In the genomic region with DNA sequence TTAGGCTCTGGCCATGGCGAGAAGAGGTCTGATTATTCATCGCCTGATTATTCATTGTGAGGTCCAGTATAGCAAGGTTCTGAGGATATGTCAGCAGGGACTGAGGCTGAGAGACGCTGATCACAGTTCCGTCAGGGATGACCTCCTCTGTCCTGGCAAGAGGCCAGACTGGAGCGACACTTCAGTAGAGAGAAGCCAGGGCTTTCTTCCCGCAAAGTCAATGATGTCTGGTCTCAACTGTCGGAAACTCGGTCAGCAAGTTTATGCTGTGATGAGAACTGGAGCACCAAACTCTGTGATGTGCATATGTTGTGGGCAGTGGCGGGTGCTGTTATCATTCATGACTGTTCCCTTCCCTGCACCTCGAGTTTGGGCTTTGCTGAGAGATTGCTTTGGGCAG, we compare ENCODE assay signal across 13 cellular contexts. TPM values are rescaled to one million over a fixed set of nuclear protein-coding genes. Genes with fewer than 3 reads are reported as not detected.
A peak's percentile ranks its signal among the peaks of the same experiment; 100 is the strongest.
DNase-seq lines count a peak whose midpoint lies in the region; ATAC-seq and TF ChIP-seq lines count a peak whose summit lies in the region.
"Had no signal": no experiment of that assay in that cellular context is flagged by ENCODE, and none has a peak within 500 bp of the region (broad histone marks: within the 10 kb centered on the region; RNA-seq: fewer than 3 reads in every experiment).

No MANE protein-coding gene starts in this region.

- TF ChIP-seq RAD21 in IMR-90 (IDR thresholded peaks at IDR 0.05; ENCODE audit: low read length): no peak

- H3K79me1 ChIP-seq in IMR-90 (ENCODE audit: low read depth in 1 of 2, low read length in 2 of 2) (no peaks in the 10 kb centered on the region), mesendoderm (ENCODE audit: low read length) (no peaks in the 10 kb centered on the region)

- no peaks in the 10 kb centered on the region for H3K79me2 ChIP-seq in mesendoderm (ENCODE audit: control insufficient read depth, insufficient read depth, low read length)

- H2BK20ac ChIP-seq in IMR-90 (ENCODE audit: low read depth, low read length): no peak overlapping the region

- H3K9ac ChIP-seq in IMR-90 (ENCODE audit: low read depth, low read length): no peak overlapping the region
- no peak overlapping the region for H3K9ac ChIP-seq in mesendoderm (ENCODE audit: low read length)

- peaks cover 9% of the 10 kb centered on the region for H4K20me1 ChIP-seq in IMR-90 (ENCODE audit: insufficient read depth, low read length)

- no peaks in the 10 kb centered on the region for H3K36me3 Mint-ChIP-seq in WTC11
- H3K36me3 Mint-ChIP-seq in immature natural killer cell: no peaks in the 10 kb centered on the region

- H3K27me3 Mint-ChIP-seq in WTC11 (ENCODE audit: low read depth): no peaks in the 10 kb centered on the region
- peaks cover 2 to 5% (median 2%) of the 10 kb centered on the region in 3 donors for H3K27me3 Mint-ChIP-seq in immature natural killer cell (ENCODE audit: low read depth in 3 of 3)

- intact Hi-C loops in IMR-90 (cut with micrococcal nuclease): no loop called here

- POLR2A ChIA-PET in IMR-90 (lab: Charles Lee; ENCODE audit: unreplicated experiment): interaction anchor here (0.5 kb wide), 1 partner anchor 22 kb away, joined by 4 read pairs; no protein-coding TSS in a partner anchor
- POLR2A ChIA-PET in WTC11 (lab: Charles Lee): no interaction called here

- H3K4me1 Mint-ChIP-seq in WTC11 (peaks cover 33% of the 10 kb centered on the region), immature natural killer cell (peaks cover 4 to 8% of the 10 kb centered on the region in 2 donors)

- CTCF ChIA-PET in IMR-90 (lab: Yijun Ruan, JAX): no interaction called here
- CTCF ChIA-PET in WTC11 (lab: Charles Lee): no interaction called here

- H3K4me3 ChIP-seq in IMR-90 (ENCODE audit: insufficient read depth, low read depth, low read length): no peak overlapping the region
- no peak overlapping the region for H3K4me3 ChIP-seq in mesendoderm (ENCODE audit: low read length)
- H3K4me3 ChIP-seq: lower lobe of right lung, upper lobe of right lung had no signal

- H3K9me3 Mint-ChIP-seq in WTC11 (no peaks in the 10 kb centered on the region), immature natural killer cell (no peaks in the 10 kb centered on the region)
- H3K9me3 Mint-ChIP-seq: activated T-helper 1 cell treated with anti-CD3 and anti-CD28 coated beads, Interleukin-12 subunit alpha, Interleukin-12 subunit beta, Interleukin-2, Interleukin-4 antibody, amounts not matched to agents 30 ng/mL and 10 ng/mL and 1 ng/mL, durations not matched to agents 14 hours and 24 hours and 36 hours had no signal

- H2AK5ac ChIP-seq in IMR-90 (ENCODE audit: low read depth, low read length) (peak overlapping the region; percentile 65; the same call in 1 of the 2 replicates), mesendoderm (ENCODE audit: low read length) (no peak overlapping the region)

- no peak overlapping the region for H4K91ac ChIP-seq in IMR-90 (ENCODE audit: insufficient read depth, low read depth, low read length)

- H3K36me3 ChIP-seq in IMR-90 (ENCODE audit: control insufficient read depth, insufficient read depth, low read length) (no peaks in the 10 kb centered on the region), mesendoderm (ENCODE audit: control insufficient read depth, insufficient read depth, low read length) (no peaks in the 10 kb centered on the region)
- H3K36me3 ChIP-seq: lower lobe of right lung, upper lobe of right lung had no signal

- no peak overlapping the region for H3K18ac ChIP-seq in IMR-90 (ENCODE audit: low read depth, low read length)
- H3K18ac ChIP-seq in mesendoderm (ENCODE audit: low read length): no peak overlapping the region

- H3K4ac ChIP-seq in IMR-90 (ENCODE audit: low read depth, low read length) (peak overlapping the region; percentile 9; the same call in 1 of the 2 replicates), mesendoderm (ENCODE audit: low read depth, low read length) (no peak overlapping the region)

- TF ChIP-seq CTCF in IMR-90 (conservative IDR thresholded peaks at IDR 0.05; ENCODE audit: low read depth, low read length) (no peak), WTC11 (IDR thresholded peaks at IDR 0.05) (no peak)

- H3K27me3 ChIP-seq in IMR-90 (ENCODE audit: control insufficient read depth, insufficient read depth, low read length) (no peaks in the 10 kb centered on the region), mesendoderm (ENCODE audit: insufficient read depth, low read length, poor library complexity) (no peaks in the 10 kb centered on the region)
- H3K27me3 ChIP-seq: upper lobe of right lung had no signal

- peak in 2 of 3 experiments; percentile 26 to 89 for DNase-seq in NCI-H1417 (lab: John Stamatoyannopoulos, UW)
- no peak for DNase-seq in NCI-H1417 treated with DMSO at 0.1 percent for 48 hours (lab: John Stamatoyannopoulos, UW)
- DNase-seq in IMR-90: no peak
- DNase-seq in WTC11 (ENCODE audit: low spot score): no peak
- no peak for DNase-seq in mesendoderm
- no peak for DNase-seq in OCI-M2 (lab: John Stamatoyannopoulos, UW; ENCODE audit: unreplicated experiment)
- no peak for DNase-seq in activated gamma-delta T cell treated with Interleukin-2 at 50 U/mL for 16 hours
- DNase-seq in immature natural killer cell: no peak
- DNase-seq: 8988T; lower lobe of right lung; NK-92 treated with Interleukin-12 subunit alpha and Interleukin-12 subunit beta, amount 100 ng/mL, for 24 hours; upper lobe of right lung had no signal

- ATAC-seq in IMR-90 (ENCODE audit: low read depth) (peak; percentile 1; the same call in 1 of the 2 replicates), WTC11 (no peak)
- ATAC-seq: lower lobe of right lung, upper lobe of right lung had no signal

- H3K9me3 ChIP-seq in IMR-90 (ENCODE audit: control insufficient read depth, insufficient read depth, low read length): no peaks in the 10 kb centered on the region
- H3K9me3 ChIP-seq: lower lobe of right lung, upper lobe of right lung had no signal

- peak overlapping the region; percentile 100; the same call in 1 of the 2 replicates for H3K27ac Mint-ChIP-seq in WTC11
- no peak overlapping the region for H3K27ac Mint-ChIP-seq in immature natural killer cell

- H4K5ac ChIP-seq in IMR-90 (ENCODE audit: low read depth, low read length) (no peak overlapping the region; the same call in 1 of the 2 replicates), mesendoderm (ENCODE audit: low read length) (no peak overlapping the region)

- peak overlapping the region; percentile 54 for H2AFZ ChIP-seq in IMR-90 (replicated peaks; ENCODE audit: low read length, poor library complexity)

- no peak overlapping the region for H4K8ac ChIP-seq in IMR-90 (ENCODE audit: low read depth in 2 of 2, low read length in 2 of 2)
- no peak overlapping the region for H4K8ac ChIP-seq in mesendoderm (ENCODE audit: low read depth, low read length)

- no peak overlapping the region for H3K4me3 Mint-ChIP-seq in WTC11
- H3K4me3 Mint-ChIP-seq in immature natural killer cell: no peak overlapping the region
- H3K4me3 Mint-ChIP-seq: activated T-helper 1 cell treated with anti-CD3 and anti-CD28 coated beads, Interleukin-12 subunit alpha, Interleukin-12 subunit beta, Interleukin-2, Interleukin-4 antibody, amounts not matched to agents 30 ng/mL and 10 ng/mL and 1 ng/mL, durations not matched to agents 14 hours and 24 hours and 36 hours had no signal

- no peak overlapping the region for H3K14ac ChIP-seq in IMR-90 (replicated peaks; ENCODE audit: low read depth, low read length)

- H3K23ac ChIP-seq in IMR-90 (ENCODE audit: low read depth, low read length): no peak overlapping the region
- H3K23ac ChIP-seq in mesendoderm (ENCODE audit: low read length): no peak overlapping the region

- H3K56ac ChIP-seq in IMR-90 (ENCODE audit: extremely low read depth, insufficient read depth, low read length): no peak overlapping the region
- H3K56ac ChIP-seq in mesendoderm (ENCODE audit: low read length): peak overlapping the region; percentile 44

- H2BK5ac ChIP-seq in IMR-90 (ENCODE audit: low read depth, low read length, poor library complexity, severe bottlenecking) (peak overlapping the region; percentile 12), mesendoderm (ENCODE audit: low read length) (no peak overlapping the region)

- in situ Hi-C loops in IMR-90 (cut with MboI; ENCODE audit: low sequenced_read_pairs): loop anchor here (25.0 kb wide), 2 partner anchors 1764 to 1889 kb away; no protein-coding TSS in a partner anchor

- BruUV-seq in IMR-90 (replicated peaks; lab: Mats Ljungman, UMichigan): no TSS peak

- H2BK15ac ChIP-seq in IMR-90 (ENCODE audit: low read depth, low read length) (no peak overlapping the region), mesendoderm (replicated peaks; ENCODE audit: low read depth) (no peak overlapping the region)

- peaks cover 26% of the 10 kb centered on the region for H3K9me1 ChIP-seq in IMR-90 (ENCODE audit: insufficient read depth, low read length)

- WGBS in IMR-90 (ENCODE audit: extremely low coverage in 2 of 2, insufficient read length in 1 of 2), 2 experiments: 51% methylated on average over 6 of the region's 10 CpGs; no CpG with 5 or more reads in 1 of the 2 experiments
- no CpG with 5 or more reads among the region's 10 CpGs for WGBS in mesendoderm (ENCODE audit: extremely low coverage, insufficient coverage, low lambda C conversion rate)

- dilution Hi-C loops in IMR-90 (cut with HindIII; ENCODE audit: low sequenced_read_pairs, unreplicated experiment): no loop called here

- no peak overlapping the region for H2BK120ac ChIP-seq in IMR-90 (ENCODE audit: low read depth, low read length)
- H2BK120ac ChIP-seq in mesendoderm (ENCODE audit: low read depth, low read length): no peak overlapping the region

- H3K4me2 ChIP-seq in IMR-90 (ENCODE audit: low read depth, low read length) (no peak overlapping the region; the same call in 1 of the 2 replicates), mesendoderm (ENCODE audit: low read length) (no peak overlapping the region)

- no peak for TF ChIP-seq POLR2A in IMR-90 (IDR thresholded peaks at IDR 0.05; ENCODE audit: low read depth, low read length)

- H2AK9ac ChIP-seq in IMR-90 (replicated peaks; ENCODE audit: low read depth, low read length, poor library complexity): peak overlapping the region; percentile 42

- H3K27ac ChIP-seq in IMR-90 (ENCODE audit: insufficient read depth, low read length) (0 out of 2 replicates have a peak overlapping the region, but pooled peaks have one; percentile 11), mesendoderm (ENCODE audit: low read depth, low read length) (no peak overlapping the region)
- H3K27ac ChIP-seq: lower lobe of right lung, upper lobe of right lung had no signal

- peaks cover 6% of the 10 kb centered on the region for H3K4me1 ChIP-seq in IMR-90 (ENCODE audit: control insufficient read depth, insufficient read depth, low read length)
- no peaks in the 10 kb centered on the region for H3K4me1 ChIP-seq in mesendoderm (ENCODE audit: control insufficient read depth, low read depth, low read length)

TF ChIP-seq in WTC11, 78 proteins besides CTCF, POLR2A, EP300 and RAD21 (continues in another document):
- TF ChIP-seq GTF2I (CRISPR knock-in tag; conservative IDR thresholded peaks at IDR 0.05): no peak

RNA-seq across cellular contexts. Expression of a gene that starts 29.0 kb away (rescaled TPM):
- total RNA-seq in IMR-90 (2012; rRNA removed): 14.3 and 14.4 TPM in 2 replicates
- 89.0 and 93.9 TPM in 2 replicates for polyA plus RNA-seq in IMR-90 (2012; rRNA removed)
- polyA plus RNA-seq in IMR-90 (2012; cell fraction: cytosol; rRNA removed): 41.2 and 78.7 TPM in 2 replicates
- polyA plus RNA-seq in IMR-90 (2012; cell fraction: nucleus; rRNA removed; ENCODE audit: low replicate concordance): 60.2 and 62.3 TPM in 2 replicates
- 89.2 to 99.6 TPM (median 90.3 TPM) in 3 replicates for total RNA-seq in WTC11 (2021)
- 46.1 TPM for polyA plus RNA-seq in mesendoderm (2013, experiment 1 of 2)
- polyA plus RNA-seq in mesendoderm (2013, experiment 2 of 2): 47.4 TPM
- polyA plus RNA-seq in immature natural killer cell: 1 to 10 TPM; 4.7 to 6.1 (median 4.8) TPM

Comparison
In these comparisons a context has a peak if more than half of its experiments do, and no peak if none do; other contexts are left out.
1. DNase-seq: peak in NCI-H1417 (2 of 3); none in NCI-H1417 treated with DMSO at 0.1 percent for 48 hours (single experiment), IMR-90 (single experiment), WTC11 (single experiment), mesendoderm (single experiment), OCI-M2 (single experiment), activated gamma-delta T cell treated with Interleukin-2 at 50 U/mL for 16 hours (single experiment) and immature natural killer cell (0 of 3).